21 cellular contexts compared by ENCODE assay signal in the genomic region with DNA sequence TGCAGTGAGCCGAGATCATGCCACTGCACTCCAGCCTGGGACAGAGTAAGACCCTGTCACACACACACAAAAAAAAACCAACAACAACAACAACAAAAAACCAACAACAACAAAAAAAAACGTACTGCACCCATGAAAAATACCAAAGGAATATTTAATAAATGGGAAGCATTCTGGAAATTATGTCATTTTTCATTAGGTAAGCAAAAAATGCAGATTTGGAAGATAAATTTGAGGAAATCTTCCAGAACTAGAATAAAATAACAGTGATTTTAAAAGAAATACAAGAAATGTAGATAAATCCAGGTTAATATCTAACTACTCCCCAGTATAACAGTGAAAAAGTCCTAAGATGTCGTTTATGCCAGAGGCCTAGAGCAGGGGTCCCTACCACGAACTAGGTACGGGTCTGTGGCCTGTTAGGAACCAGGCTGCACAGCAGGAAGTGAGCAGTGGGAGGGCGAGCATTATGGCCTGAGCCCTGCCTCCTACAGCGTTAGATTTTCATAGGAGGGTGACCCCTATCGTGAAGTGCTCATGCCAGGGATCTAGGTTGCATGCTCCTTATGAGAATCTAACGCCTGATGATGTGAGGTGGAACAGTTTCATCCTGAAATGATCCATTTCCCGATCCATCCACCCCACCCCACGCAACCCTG. TPM values are rescaled to one million over a fixed set of nuclear protein-coding genes. Genes with fewer than 3 reads are reported as not detected.
DNase-seq lines count a peak whose midpoint lies in the region; ATAC-seq, FAIRE-seq and TF ChIP-seq lines count a peak whose summit lies in the region.
"Had no signal": no experiment of that assay in that cellular context is flagged by ENCODE, and none has a peak within 500 bp of the region (broad histone marks: within the 10 kb centered on the region; RNA-seq: fewer than 3 reads in every experiment).

No MANE protein-coding gene starts in this region.

- POLR2A ChIA-PET in HEK293 (lab: Yijun Ruan, JAX), result no interaction called here
- POLR2A ChIA-PET in K562 (lab: Yijun Ruan, JAX), result no interaction called here

- peak overlapping the region; percentile 5 for H3K27ac Mint-ChIP-seq in nephron progenitor cell
- H3K27ac Mint-ChIP-seq: B cell; CD8-positive, alpha-beta memory T cell had no signal

- TF ChIP-seq RAD21 in K562 (CRISPR knock-in tag; conservative IDR thresholded peaks at IDR 0.05 in 1 of 2, IDR thresholded peaks at IDR 0.05 in 1 of 2), result no peak

- peaks cover 4% of the 10 kb centered on the region for H3K9me3 Mint-ChIP-seq in nephron progenitor cell
- H3K9me3 Mint-ChIP-seq: CD8-positive, alpha-beta memory T cell had no signal

- TF ChIP-seq EP300 in K562 (IDR thresholded peaks at IDR 0.05; ENCODE audit: low read length), result no peak

- H3K4me1 Mint-ChIP-seq in nephron progenitor cell, result peaks cover 15% of the 10 kb centered on the region
- H3K4me1 Mint-ChIP-seq: B cell; CD4-positive, CD25-positive, alpha-beta regulatory T cell; CD8-positive, alpha-beta memory T cell had no signal

- no peak for DNase-seq in GM19239 (ENCODE audit: insufficient read length, low spot score)
- DNase-seq in K562 (ENCODE audit: extremely low read depth in 1 of 4, low spot score in 3 of 4), result no peak
- no peak for DNase-seq in nephron progenitor cell
- no peak for DNase-seq in mesenteric fat pad (ENCODE audit: low spot score)
- no peak for DNase-seq in caudate nucleus (lab: John Stamatoyannopoulos, UW)
- no peak for DNase-seq in NCI-H2107 treated with DMSO at 0.1 percent for 48 hours (lab: John Stamatoyannopoulos, UW; ENCODE audit: unreplicated experiment)
- DNase-seq: CD4-positive, CD25-positive, alpha-beta regulatory T cell; CD8-positive, alpha-beta memory T cell; DMS 273 treated with DMSO at 0.1 percent for 48 hours; DMS79; EL; GDM1; H7; HCEC 1CT had no signal

- H4K20me1 ChIP-seq in K562 (replicated peaks; ENCODE audit: control insufficient read depth, insufficient read depth, low read length), result no peaks in the 10 kb centered on the region
- H4K20me1 ChIP-seq: BLaER1 had no signal

- CTCF ChIA-PET in HEK293 (lab: Yijun Ruan, JAX) (interaction anchor here (0.8 kb wide), 1 partner anchor 524 kb away, joined by 4 read pairs; no protein-coding TSS in a partner anchor), K562 (lab: Yijun Ruan, JAX; ENCODE audit: low intra/inter-chr PET ratio) (no interaction called here)

- no TSS peak for BruUV-seq in K562 (replicated peaks; lab: Mats Ljungman, UMichigan)

- H3K27me3 Mint-ChIP-seq in nephron progenitor cell (ENCODE audit: low read depth, poor library complexity), result no peaks in the 10 kb centered on the region
- H3K27me3 Mint-ChIP-seq: B cell; CD4-positive, CD25-positive, alpha-beta regulatory T cell; CD8-positive, alpha-beta memory T cell had no signal

- H3K9me3 ChIP-seq in HEK293 (ENCODE audit: control insufficient read depth, insufficient read depth, low read depth, low read length) (no peaks in the 10 kb centered on the region), K562 (replicated peaks; ENCODE audit: control insufficient read depth, insufficient read depth, low read depth, low read length) (no peaks in the 10 kb centered on the region)
- H3K9me3 ChIP-seq: BLaER1 had no signal

- TF ChIP-seq CTCF in HEK293 (tag by site-specific recombination; IDR thresholded peaks at IDR 0.05) (no peak), K562 (IDR thresholded peaks at IDR 0.05 in 2 of 3, conservative IDR thresholded peaks at IDR 0.05 in 1 of 3; ENCODE audit: insufficient read depth in 2 of 3, low read depth in 1 of 3, low read length in 3 of 3) (no peak), nephron progenitor cell (IDR thresholded peaks at IDR 0.05) (no peak)

- no peak overlapping the region for H3K4me3 ChIP-seq in HEK293 (ENCODE audit: low read depth, low read length)
- no peak overlapping the region for H3K4me3 ChIP-seq in K562
- H3K4me3 ChIP-seq: BLaER1, GM12878 had no signal

- H3K9me1 ChIP-seq in K562 (ENCODE audit: control insufficient read depth, insufficient read depth, low read length), result no peaks in the 10 kb centered on the region

- H3K79me2 ChIP-seq in K562 (ENCODE audit: control insufficient read depth, insufficient read depth, low read length), result no peaks in the 10 kb centered on the region

- TF ChIP-seq POLR2A in K562 (conservative IDR thresholded peaks at IDR 0.05), result no peak

- WGBS in K562 (ENCODE audit: insufficient coverage, low coverage, missing lambda C conversion rate), result 23% methylated on average over 11 of the region's 11 CpGs

- no peak overlapping the region for H3K4me2 ChIP-seq in K562 (ENCODE audit: insufficient read depth, low read length)
- H3K4me2 ChIP-seq: BLaER1 had no signal

- H3K27ac ChIP-seq in HEK293 (ENCODE audit: extremely low read depth, low read depth, low read length), result no peak overlapping the region
- no peak overlapping the region for H3K27ac ChIP-seq in K562 (ENCODE audit: extremely low read depth, low read depth, low read length)
- H3K27ac ChIP-seq in caudate nucleus (ENCODE audit: low read depth, low read length), result no peak overlapping the region
- H3K27ac ChIP-seq: BLaER1, C4-2B had no signal

- peaks cover 63% of the 10 kb centered on the region for H3K36me3 Mint-ChIP-seq in nephron progenitor cell (ENCODE audit: low read depth)

- in situ Hi-C loops in K562 (cut with MboI), result no loop called here

- H3K4me3 Mint-ChIP-seq in nephron progenitor cell, result no peak overlapping the region
- H3K4me3 Mint-ChIP-seq: B cell; CD4-positive, CD25-positive, alpha-beta regulatory T cell; CD8-positive, alpha-beta memory T cell had no signal

- intact Hi-C loops in K562 (cut with micrococcal nuclease), result no loop called here

- H3K27me3 ChIP-seq in K562 (ENCODE audit: control insufficient read depth in 2 of 2, insufficient read depth in 2 of 2, low read length in 2 of 2), result no peaks in the 10 kb centered on the region
- H3K27me3 ChIP-seq: BLaER1 had no signal

- peak; percentile 75 for ATAC-seq in K562
- ATAC-seq: GM12878 had no signal

- peak; percentile 39 for FAIRE-seq in GM19239 (lab: Jason Lieb, UNC)
- FAIRE-seq in K562 (lab: Jason Lieb, UNC), result no peak
- FAIRE-seq: D721Med, GM12878, H1 had no signal

- no peak overlapping the region; a peak in 1 of 4 replicates for H3K9ac ChIP-seq in K562 (ENCODE audit: insufficient read depth in 1 of 2, low read depth in 2 of 2, low read length in 2 of 2)
- H3K9ac ChIP-seq: BLaER1 had no signal

- H2AFZ ChIP-seq in K562 (ENCODE audit: low read depth, low read length), result peak overlapping the region; percentile 49

- H3K36me3 ChIP-seq in HEK293 (ENCODE audit: control insufficient read depth in 2 of 2, insufficient read depth in 1 of 2, low read length in 2 of 2) (peaks cover 13 to 21% of the 10 kb centered on the region in 2 experiments; a peak in 2 of 3 replicates), K562 (ENCODE audit: control insufficient read depth, insufficient read depth, low read length) (no peaks in the 10 kb centered on the region)

- H3K4me1 ChIP-seq in HEK293 (ENCODE audit: control insufficient read depth, insufficient read depth, low read length) (no peaks in the 10 kb centered on the region), K562 (replicated peaks in 1 of 2; ENCODE audit: control insufficient read depth in 2 of 2, insufficient read depth in 2 of 2, low read length in 2 of 2) (no peaks in the 10 kb centered on the region)
- H3K4me1 ChIP-seq: BLaER1 had no signal

TF ChIP-seq in HEK293, 187 proteins besides CTCF, POLR2A, EP300 and RAD21 (continues in another document):
- TF ChIP-seq ZNF701 (tag by site-specific recombination; IDR thresholded peaks at IDR 0.05), result no peak
- TF ChIP-seq ZNF140 (tag by site-specific recombination; IDR thresholded peaks at IDR 0.05), result no peak

TF ChIP-seq in K562, 482 proteins besides CTCF, POLR2A, EP300 and RAD21 (continues in another document):
- peak; percentile 85 for TF ChIP-seq ZNF316 (IDR thresholded peaks at IDR 0.05)
- peak; percentile 43; the same call in 1 of the 2 replicates for TF ChIP-seq MAFF (IDR thresholded peaks at IDR 0.05; ENCODE audit: low read length)

RNA-seq across cellular contexts. Expression of gene FAM161A, which starts 21.5 kb away (rescaled TPM):
- total RNA-seq in K562 (2011; cell fraction: chromatin; rRNA removed; ENCODE audit: low replicate concordance), result 0.53 and 2.1 TPM in 2 replicates
- 0.33 and 0.66 TPM in 2 replicates for total RNA-seq in K562 (2011; cell fraction: nucleolus; rRNA removed)
- total RNA-seq in K562 (2011; cell fraction: nucleoplasm; rRNA removed), result 0.46 and 0.59 TPM in 2 replicates
- 0.27 and 0.82 TPM in 2 replicates for total RNA-seq in K562 (2014; rRNA removed)
- total RNA-seq in K562 (2014; rRNA removed; fragmentation: Illumina TruSeq; extraction: Trizol), result 1.4 and 1.6 TPM in 2 replicates
- 1.0 and 1.4 TPM in 2 replicates for total RNA-seq in K562 (2015; rRNA removed; fragmentation: Illumina TruSeq; extraction: Trizol)
- 0.72 and 0.80 TPM in 2 replicates for total RNA-seq in K562 (2021)
- 0.35 and 0.45 TPM in 2 replicates for polyA plus RNA-seq in K562 (2011; rRNA removed)
- 0.04 and 0.15 TPM in 2 replicates for polyA plus RNA-seq in K562 (2011; cell fraction: cytosol; rRNA removed)
- polyA plus RNA-seq in K562 (2011; cell fraction: nucleus; rRNA removed), result 0.37 and 0.58 TPM in 2 replicates
- polyA plus RNA-seq in K562 (2012), result 0.40 and 0.57 TPM in 2 replicates
- polyA plus RNA-seq in K562 (2014; fragmentation: Illumina TruSeq; extraction: Trizol), result 1.00 and 1.0 TPM in 2 replicates
- polyA plus RNA-seq in K562 (2014; fragmentation: Nextera tagmentation; extraction: Ambion mirVana), result under 1 TPM; 0.29 to 0.39 TPM
- polyA plus RNA-seq in K562 (2014; rRNA removed), result 0.63 and 1.3 TPM in 2 replicates
- 0.46 and 0.51 TPM in 2 replicates for polyA minus RNA-seq in K562 (2011; rRNA and poly(A)+ RNA removed)
- not detected in 2 replicates for polyA minus RNA-seq in K562 (2011; cell fraction: cytosol; rRNA and poly(A)+ RNA removed)
- 0.40 and 0.67 TPM in 2 replicates for polyA minus RNA-seq in K562 (2011; cell fraction: nucleus; rRNA and poly(A)+ RNA removed)
- 1.00 TPM for total RNA-seq in mesenteric fat pad

RNA-seq across cellular contexts. Expression of gene CCT4, which starts 56.1 kb away (rescaled TPM):
- 61.0 and 77.5 TPM in 2 replicates for total RNA-seq in K562 (2011; cell fraction: chromatin; rRNA removed; ENCODE audit: low replicate concordance)
- total RNA-seq in K562 (2011; cell fraction: nucleolus; rRNA removed), result 53.8 and 58.2 TPM in 2 replicates
- 73.7 and 82.9 TPM in 2 replicates for total RNA-seq in K562 (2011; cell fraction: nucleoplasm; rRNA removed)
- total RNA-seq in K562 (2014; rRNA removed) (247 and 314 TPM in 2 replicates), K562 (2014; rRNA removed; fragmentation: Illumina TruSeq; extraction: Trizol) (367 and 401 TPM in 2 replicates), K562 (2015; rRNA removed; fragmentation: Illumina TruSeq; extraction: Trizol) (334 and 336 TPM in 2 replicates), K562 (2021) (368 and 369 TPM in 2 replicates), mesenteric fat pad (107 TPM)
- polyA plus RNA-seq in K562 (2011; rRNA removed) (230 and 345 TPM in 2 replicates), K562 (2014; fragmentation: Illumina TruSeq; extraction: Trizol) (303 and 305 TPM in 2 replicates), K562 (2014; fragmentation: Nextera tagmentation; extraction: Ambion mirVana) (100 to 1,000 TPM; 101 to 157 TPM), K562 (2014; rRNA removed) (228 and 263 TPM in 2 replicates)
- polyA plus RNA-seq in K562 (2011; cell fraction: cytosol; rRNA removed), result 96.7 and 163 TPM in 2 replicates
- polyA plus RNA-seq in K562 (2011; cell fraction: nucleus; rRNA removed), result 72.5 and 101 TPM in 2 replicates
- 283 and 320 TPM in 2 replicates for polyA plus RNA-seq in K562 (2012)
- polyA minus RNA-seq in K562 (2011; rRNA and poly(A)+ RNA removed), result 268 and 284 TPM in 2 replicates
- 186 and 192 TPM in 2 replicates for polyA minus RNA-seq in K562 (2011; cell fraction: cytosol; rRNA and poly(A)+ RNA removed)
- polyA minus RNA-seq in K562 (2011; cell fraction: nucleus; rRNA and poly(A)+ RNA removed), result 34.2 and 51.4 TPM in 2 replicates
